8 cellular contexts compared by ENCODE assay signal in the genomic region with DNA sequence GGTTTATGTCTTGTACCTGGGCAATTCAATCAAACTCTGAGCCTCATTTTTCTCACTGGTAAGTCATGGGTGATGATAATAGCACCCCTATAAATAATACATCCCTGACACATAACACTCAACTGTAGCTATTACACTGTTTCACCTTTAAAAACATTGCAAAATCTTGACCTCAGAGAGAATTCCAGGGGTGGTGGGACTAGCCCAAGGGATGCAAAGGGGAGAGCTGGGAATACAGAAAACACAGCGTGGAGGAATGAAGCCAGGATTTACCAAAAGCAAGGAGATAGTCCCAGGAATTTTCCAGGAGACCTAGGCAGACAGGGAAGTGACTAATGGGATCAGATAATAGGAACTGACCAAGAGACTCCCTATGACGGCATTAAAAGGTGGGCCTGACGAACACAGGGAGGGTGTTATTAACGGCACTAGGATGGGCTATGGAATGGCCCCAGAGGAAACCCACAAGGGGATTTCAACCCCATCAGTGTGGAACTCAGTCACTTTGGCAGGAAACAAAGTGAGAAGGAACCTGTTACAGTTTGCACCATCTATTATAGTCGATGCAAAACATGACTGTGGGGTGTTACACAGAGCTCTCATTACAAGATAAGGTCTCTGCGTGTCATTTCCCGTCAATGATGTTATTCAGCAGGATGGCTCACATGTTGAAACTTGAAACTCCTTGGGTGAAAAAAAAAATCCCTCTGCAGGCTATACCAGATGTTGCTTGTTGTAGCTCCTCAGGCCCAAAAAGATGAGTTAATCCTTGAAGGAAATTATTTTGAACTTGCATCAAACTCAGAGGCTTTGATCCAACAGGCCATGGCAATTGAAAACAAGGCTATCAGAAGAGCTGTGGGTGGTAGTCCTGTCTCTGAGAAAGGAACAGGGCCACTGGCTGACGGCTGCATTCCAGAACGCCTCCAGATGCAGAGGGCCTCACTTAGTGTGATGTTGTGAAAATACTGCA. TPM values are rescaled to one million over a fixed set of nuclear protein-coding genes. Genes with fewer than 3 reads are reported as not detected.
DNase-seq lines count a peak whose midpoint lies in the region; ATAC-seq, FAIRE-seq and TF ChIP-seq lines count a peak whose summit lies in the region.

No MANE protein-coding gene starts in this region.

- H3K9me3 Mint-ChIP-seq in activated CD4-positive, alpha-beta memory T cell treated with anti-CD3 and anti-CD28 coated beads for 36 hours, result no peaks in the 10 kb centered on the region

- no peaks in the 10 kb centered on the region for H3K36me3 ChIP-seq in keratinocyte (ENCODE audit: control insufficient read depth in 2 of 2, extremely low read depth in 1 of 2, insufficient read depth in 2 of 2, low read length in 2 of 2)

- dilution Hi-C loops in keratinocyte (cut with MboI; ENCODE audit: extremely low pct_ligation_motif_present, low sequenced_read_pairs), result no loop called here

- POLR2A ChIA-PET in activated CD4-positive, alpha-beta memory T cell treated with anti-CD3 and anti-CD28 coated beads for 36 hours (lab: Charles Lee), result interaction anchor here (1.1 to 1.3 kb wide), 3 partner anchors 125 to 548 kb away, joined by 3 read pairs; no protein-coding TSS in a partner anchor

- H2AFZ ChIP-seq in keratinocyte (ENCODE audit: control insufficient read depth, low read length), result peak overlapping the region; percentile 89

- no peaks in the 10 kb centered on the region for H3K36me3 Mint-ChIP-seq in activated CD4-positive, alpha-beta memory T cell treated with anti-CD3 and anti-CD28 coated beads for 36 hours

- peak; percentile 76 for ATAC-seq in HG03175 (IDR thresholded peaks at IDR 0.05; ENCODE audit: unreplicated experiment)

- H3K9me1 ChIP-seq in keratinocyte (ENCODE audit: control insufficient read depth, extremely low read depth, insufficient read depth, low read length), result no peaks in the 10 kb centered on the region

- H3K27me3 ChIP-seq in keratinocyte (ENCODE audit: control insufficient read depth, extremely low read depth, insufficient read depth, low read length), result no peaks in the 10 kb centered on the region

- intact Hi-C loops in activated CD4-positive, alpha-beta memory T cell treated with anti-CD3 and anti-CD28 coated beads for 36 hours (cut with micrococcal nuclease), result loop anchor here (1.0 to 10.0 kb wide), 8 partner anchors 8 to 259 kb away; a partner anchor contains a TSS

- H3K4me2 ChIP-seq in keratinocyte (ENCODE audit: control insufficient read depth, extremely low read depth, insufficient read depth, low read depth, low read length), result peak overlapping the region; percentile 90

- no peak overlapping the region for H3K4me3 Mint-ChIP-seq in activated CD4-positive, alpha-beta memory T cell treated with anti-CD3 and anti-CD28 coated beads for 36 hours

- no peaks in the 10 kb centered on the region for H3K9me3 ChIP-seq in keratinocyte (ENCODE audit: control insufficient read depth, low read depth, low read length)

- peak; percentile 71 for DNase-seq in COLO829 (ENCODE audit: low spot score)
- peak; percentile 26 for DNase-seq in GM19239 (ENCODE audit: insufficient read length, low spot score)
- DNase-seq in activated CD4-positive, alpha-beta memory T cell treated with anti-CD3 and anti-CD28 coated beads for 36 hours, result peak; percentile 45
- DNase-seq in keratinocyte (ENCODE audit: low read depth, low spot score), result peak; percentile 60
- peak; percentile 47 for DNase-seq in ureter (ENCODE audit: low spot score)
- DNase-seq in NCI-H345 treated with DMSO at 0.1 percent for 48 hours (lab: John Stamatoyannopoulos, UW; ENCODE audit: unreplicated experiment), result no peak
- no peak for DNase-seq in globus pallidus (ENCODE audit: low spot score)

- H3K4me1 ChIP-seq in keratinocyte (ENCODE audit: control insufficient read depth, extremely low read depth, insufficient read depth, low read length), result peaks cover 25% of the 10 kb centered on the region

- no peak for TF ChIP-seq CTCF in keratinocyte (optimal IDR thresholded peaks at IDR 0.05 in 1 of 3, IDR thresholded peaks at IDR 0.05 in 1 of 3, conservative IDR thresholded peaks at IDR 0.05 in 1 of 3; ENCODE audit: extremely low read depth in 1 of 3, insufficient read depth in 2 of 3, low read length in 3 of 3)

- peak overlapping the region; percentile 79 for H3K27ac ChIP-seq in keratinocyte (ENCODE audit: control insufficient read depth, insufficient read depth, low read length)

- H3K9ac ChIP-seq in keratinocyte (ENCODE audit: control insufficient read depth, extremely low read depth, insufficient read depth, low read length), result peak overlapping the region; percentile 35

- no peaks in the 10 kb centered on the region for H4K20me1 ChIP-seq in keratinocyte (ENCODE audit: control insufficient read depth, extremely low read depth, insufficient read depth, low read length)

- H3K27ac Mint-ChIP-seq in activated CD4-positive, alpha-beta memory T cell treated with anti-CD3 and anti-CD28 coated beads for 36 hours, result peak overlapping the region; percentile 53

- H3K4me3 ChIP-seq in keratinocyte (ENCODE audit: control insufficient read depth in 2 of 3, extremely low read depth in 1 of 3, insufficient read depth in 2 of 3, low read depth in 1 of 3, low read length in 3 of 3), result peak overlapping the region in 2 of 3 experiments; percentile 47 to 50

- CTCF ChIA-PET in activated CD4-positive, alpha-beta memory T cell treated with anti-CD3 and anti-CD28 coated beads for 36 hours (lab: Charles Lee), result interaction anchor here (0.6 to 1.5 kb wide), 6 partner anchors 18 to 608 kb away, joined by 3 to 6 read pairs (median 3); a partner anchor contains a TSS

- peaks cover 20% of the 10 kb centered on the region for H3K4me1 Mint-ChIP-seq in activated CD4-positive, alpha-beta memory T cell treated with anti-CD3 and anti-CD28 coated beads for 36 hours (ENCODE audit: low read depth)

- peaks cover 14% of the 10 kb centered on the region for H3K27me3 Mint-ChIP-seq in activated CD4-positive, alpha-beta memory T cell treated with anti-CD3 and anti-CD28 coated beads for 36 hours

- FAIRE-seq in GM19239 (lab: Jason Lieb, UNC) (peak; percentile 95), keratinocyte (lab: Jason Lieb, UNC) (peak; percentile 83)

- no peaks in the 10 kb centered on the region for H3K79me2 ChIP-seq in keratinocyte (ENCODE audit: control insufficient read depth, insufficient read depth, low read length)

RNA-seq across cellular contexts. Expression of a gene that starts 58.7 kb away (rescaled TPM):
- total RNA-seq in activated CD4-positive, alpha-beta memory T cell treated with anti-CD3 and anti-CD28 coated beads for 36 hours, result 1 to 10 TPM; 2.6 to 2.8 TPM
- polyA plus RNA-seq in keratinocyte, result 20.8 to 21.7 TPM (median 20.9 TPM) in 3 replicates
- 4.4 TPM for polyA plus RNA-seq in keratinocyte (2011; ENCODE audit: low read depth)
- 16.4 and 27.7 TPM in 2 replicates for polyA plus RNA-seq in keratinocyte (2011; cell fraction: cytosol; rRNA removed)
- polyA plus RNA-seq in keratinocyte (2011; cell fraction: nucleus; rRNA removed), result 24.8 and 27.0 TPM in 2 replicates
- 9.4 and 20.5 TPM in 2 replicates for polyA plus RNA-seq in keratinocyte (2012; ENCODE audit: low replicate concordance)
- polyA minus RNA-seq in keratinocyte, result 14.6 to 24.2 TPM (median 19.9 TPM) in 3 replicates
- 36.4 TPM for polyA minus RNA-seq in keratinocyte (2011; cell fraction: cytosol; rRNA and poly(A)+ RNA removed)
- polyA minus RNA-seq in keratinocyte (2011; cell fraction: nucleus; rRNA and poly(A)+ RNA removed), result 24.4 and 31.1 TPM in 2 replicates
- total RNA-seq in ureter, result 16.4 TPM

Comparison
In these comparisons a context has a peak if more than half of its experiments do, and no peak if none do; other contexts are left out.
1. DNase-seq: peak in COLO829 (single experiment), GM19239 (single experiment), activated CD4-positive, alpha-beta memory T cell treated with anti-CD3 and anti-CD28 coated beads for 36 hours (single experiment), keratinocyte (single experiment) and ureter (single experiment); none in NCI-H345 treated with DMSO at 0.1 percent for 48 hours (single experiment) and globus pallidus (single experiment).